In the genomic region with DNA sequence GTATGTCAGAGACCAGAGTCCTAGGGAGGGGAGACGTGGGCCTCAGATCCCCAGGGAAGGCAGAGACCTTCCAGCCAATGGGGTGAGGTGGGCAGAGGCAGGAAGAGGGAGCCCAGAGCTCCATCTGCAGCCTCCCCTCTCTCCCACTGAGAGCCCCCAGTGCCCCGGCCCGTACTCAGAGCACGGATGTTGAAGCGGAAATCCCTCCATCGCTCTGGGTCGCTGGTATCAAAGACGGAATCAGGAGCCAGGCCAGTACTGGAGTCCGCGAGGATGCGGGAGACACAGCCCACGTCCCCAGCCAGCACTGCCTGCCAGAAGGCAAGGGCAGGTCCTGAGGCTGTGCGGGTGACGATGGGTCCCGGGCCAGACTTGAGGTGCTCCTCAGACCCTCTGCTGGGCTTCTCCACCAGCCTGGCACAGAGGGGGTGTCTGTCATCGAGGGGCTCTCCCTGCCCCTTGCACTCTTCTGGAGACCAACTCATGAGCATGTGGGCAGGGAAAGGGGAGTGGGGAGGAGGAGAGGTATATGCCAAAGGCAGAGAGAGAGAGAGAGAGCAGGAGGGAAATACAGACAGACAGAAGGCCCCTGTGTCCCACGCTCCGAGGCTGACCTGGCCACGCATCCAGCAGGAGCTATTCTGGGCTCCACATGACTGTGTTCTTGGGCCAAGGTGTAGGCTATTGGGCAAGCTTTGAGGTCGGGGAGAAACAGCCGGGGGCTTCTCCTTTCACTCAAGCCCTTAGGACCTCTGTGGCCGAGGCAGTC, we compare ENCODE assay signal across 17 cellular contexts. TPM values are rescaled to one million over a fixed set of nuclear protein-coding genes. Genes with fewer than 3 reads are reported as not detected.
"Had no signal": no experiment of that assay in that cellular context is flagged by ENCODE, and none has a peak within 500 bp of the region (broad histone marks: within the 10 kb centered on the region; RNA-seq: fewer than 3 reads in every experiment).

A gene with protein sequence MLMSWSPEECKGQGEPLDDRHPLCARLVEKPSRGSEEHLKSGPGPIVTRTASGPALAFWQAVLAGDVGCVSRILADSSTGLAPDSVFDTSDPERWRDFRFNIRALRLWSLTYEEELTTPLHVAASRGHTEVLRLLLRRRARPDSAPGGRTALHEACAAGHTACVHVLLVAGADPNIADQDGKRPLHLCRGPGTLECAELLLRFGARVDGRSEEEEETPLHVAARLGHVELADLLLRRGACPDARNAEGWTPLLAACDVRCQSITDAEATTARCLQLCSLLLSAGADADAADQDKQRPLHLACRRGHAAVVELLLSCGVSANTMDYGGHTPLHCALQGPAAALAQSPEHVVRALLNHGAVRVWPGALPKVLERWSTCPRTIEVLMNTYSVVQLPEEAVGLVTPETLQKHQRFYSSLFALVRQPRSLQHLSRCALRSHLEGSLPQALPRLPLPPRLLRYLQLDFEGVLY (minus strand): TSS at position 611 of the 769 bp plus-strand sequence. CDS start 120 bp downstream, at position 491.

- H3K36me3 ChIP-seq: brain microvascular endothelial cell, pancreas, upper lobe of left lung had no signal

- H3K27me3 ChIP-seq: pancreas, upper lobe of left lung had no signal

- DNase-seq: activated gamma-delta T cell; activated T-cell treated with anti-CD3 and anti-CD28 coated beads, Interleukin-2, amount 50 U/mL, for 1 hour; brain microvascular endothelial cell; mesenchymal stem cell; stimulated activated CD4-positive, alpha-beta T cell treated with anti-CD3 and anti-CD28 coated beads, Interleukin-2, amount 100 ng/mL, for 24 hours; T-helper 2 cell had no signal

- H3K9me3 ChIP-seq: pancreas, upper lobe of left lung had no signal

- H3K4me3 ChIP-seq: dorsolateral prefrontal cortex, pancreas, upper lobe of left lung had no signal

- H3K4me3 Mint-ChIP-seq: activated naive CD8-positive, alpha-beta T cell; neural crest cell; stimulated activated naive CD8-positive, alpha-beta T cell treated with anti-CD3 and anti-CD28 coated beads, Interleukin-15, Interleukin-2, amounts not matched to agents 100 ng/mL and 50 ng/mL, for 24 hours had no signal

- H3K9me3 Mint-ChIP-seq: neural crest cell; stimulated activated naive CD8-positive, alpha-beta T cell treated with anti-CD3 and anti-CD28 coated beads, Interleukin-15, Interleukin-2, amounts not matched to agents 100 ng/mL and 50 ng/mL, for 24 hours had no signal

- H3K36me3 Mint-ChIP-seq: activated naive CD8-positive, alpha-beta T cell had no signal

- H3K27ac Mint-ChIP-seq: activated naive CD8-positive, alpha-beta T cell; stimulated activated naive CD8-positive, alpha-beta T cell treated with anti-CD3 and anti-CD28 coated beads, Interleukin-15, Interleukin-2, amounts not matched to agents 100 ng/mL and 50 ng/mL, for 24 hours had no signal

- H3K27ac ChIP-seq: brain microvascular endothelial cell, dorsolateral prefrontal cortex, pancreas, upper lobe of left lung had no signal

- H3K4me1 ChIP-seq: pancreas, upper lobe of left lung had no signal

- H3K27me3 Mint-ChIP-seq: activated naive CD8-positive, alpha-beta T cell had no signal

- ATAC-seq: activated CD4-positive, CD25-positive, alpha-beta regulatory T cell treated with anti-CD3 and anti-CD28 coated beads, Interleukin-2, amount 50 U/mL, for 24 hours; esophagus mucosa; left lobe of liver; pancreas had no signal

RNA-seq across cellular contexts. Expression of the gene that starts here (rescaled TPM):
- total RNA-seq: cerebellum, esophagus mucosa, left lobe of liver, neural crest cell, pancreas, temporal lobe, upper lobe of left lung had no signal
- polyA plus RNA-seq: pancreas had no signal
